Comparison of ENCODE assay signal across 27 cellular contexts in genomic region chr5:4243865-4244264, GRCh38.
"Had no signal": no experiment of that assay in that cellular context is flagged by ENCODE, and none has a peak within 500 bp of the region (broad histone marks: within the 10 kb centered on the region; RNA-seq: fewer than 3 reads in every experiment).

No MANE protein-coding gene starts in this region.

- H3K27ac ChIP-seq: coronary artery, epithelial cell of prostate, gastroesophageal sphincter, heart left ventricle, hepatocyte, lower lobe of right lung, parathyroid adenoma, right lobe of liver, testis, tibial artery had no signal

- H3K4me2 ChIP-seq: hepatocyte, smooth muscle cell had no signal

- H3K36me3 Mint-ChIP-seq: natural killer cell, type B pancreatic cell had no signal

- H3K27me3 ChIP-seq: hepatocyte, right lobe of liver, testis, tibial artery had no signal

- ATAC-seq: esophagus mucosa, gastroesophageal sphincter, heart left ventricle, left cardiac atrium, left ventricle myocardium superior, lower lobe of right lung, natural killer cell, right lobe of liver had no signal

- H3K36me3 ChIP-seq: gastroesophageal sphincter, heart left ventricle, lower lobe of right lung, right lobe of liver, tibial artery had no signal

- H3K4me1 ChIP-seq: gastroesophageal sphincter, heart left ventricle, lower lobe of right lung, parathyroid adenoma, right lobe of liver, testis, tibial artery had no signal

- H3K9me3 ChIP-seq: gastroesophageal sphincter, heart left ventricle, lower lobe of right lung, right lobe of liver, testis, tibial artery had no signal

- H3K79me2 ChIP-seq: hepatocyte, parathyroid adenoma had no signal

- H3K4me3 ChIP-seq: coronary artery, gastroesophageal sphincter, heart left ventricle, hepatocyte, lower lobe of right lung, right lobe of liver, smooth muscle cell, testis, tibial artery had no signal

- H3K4me1 Mint-ChIP-seq: natural killer cell had no signal

- DNase-seq: dermis blood vessel endothelial cell; endodermal cell; foreskin fibroblast; heart left ventricle; left cardiac atrium; left ventricle myocardium superior; lower lobe of right lung; natural killer cell; right lobe of liver; stimulated activated CD4-positive, alpha-beta T cell treated with anti-CD3 and anti-CD28 coated beads, Interleukin-12 subunit alpha, Interleukin-12 subunit beta, amount 100 ng/mL, for 4 hours; stimulated activated CD4-positive, alpha-beta T cell treated with anti-CD3 and anti-CD28 coated beads, Interleukin-1b, Interleukin-23, amount 100 ng/mL, for 48 hours; stimulated activated CD4-positive, alpha-beta T cell treated with anti-CD3 and anti-CD28 coated beads, Interleukin-4, amount 100 ng/mL, for 1 hour; stimulated activated CD8-positive, alpha-beta memory T cell treated with anti-CD3 and anti-CD28 coated beads, Interleukin-4, amount 100 ng/mL, for 48 hours; stimulated activated naive CD4-positive, alpha-beta T cell treated with Interleukin-2 at 50 U/mL for 16 hours; substantia nigra; testis; tibial artery had no signal

- H2AFZ ChIP-seq: hepatocyte, parathyroid adenoma had no signal

- H3K4me3 Mint-ChIP-seq: endodermal cell, natural killer cell, neural crest cell, type B pancreatic cell had no signal

- H3K27ac Mint-ChIP-seq: endodermal cell, natural killer cell, progenitor cell of endocrine pancreas, type B pancreatic cell had no signal

- H3K9me3 Mint-ChIP-seq: endodermal cell, type B pancreatic cell had no signal
